Comparison of ENCODE assay signal across 1 cellular context in genomic region chr18:48997681-48997984, GRCh38.
TF ChIP-seq lines count a peak whose summit lies in the region.

No MANE protein-coding gene starts in this region.

TF ChIP-seq in endothelial cell of umbilical vein, 7 proteins besides CTCF, POLR2A, EP300 and RAD21 (continued from another document):
- TF ChIP-seq JUN (IDR thresholded peaks at IDR 0.05; ENCODE audit: borderline replicate concordance, insufficient read depth, insufficient read length, low read depth) (no peak), EZH2 (IDR thresholded peaks at IDR 0.05; ENCODE audit: borderline replicate concordance, low read depth, low read length, severe bottlenecking) (no peak)
